Comparison of ENCODE assay signal across 15 cellular contexts in the genomic region with DNA sequence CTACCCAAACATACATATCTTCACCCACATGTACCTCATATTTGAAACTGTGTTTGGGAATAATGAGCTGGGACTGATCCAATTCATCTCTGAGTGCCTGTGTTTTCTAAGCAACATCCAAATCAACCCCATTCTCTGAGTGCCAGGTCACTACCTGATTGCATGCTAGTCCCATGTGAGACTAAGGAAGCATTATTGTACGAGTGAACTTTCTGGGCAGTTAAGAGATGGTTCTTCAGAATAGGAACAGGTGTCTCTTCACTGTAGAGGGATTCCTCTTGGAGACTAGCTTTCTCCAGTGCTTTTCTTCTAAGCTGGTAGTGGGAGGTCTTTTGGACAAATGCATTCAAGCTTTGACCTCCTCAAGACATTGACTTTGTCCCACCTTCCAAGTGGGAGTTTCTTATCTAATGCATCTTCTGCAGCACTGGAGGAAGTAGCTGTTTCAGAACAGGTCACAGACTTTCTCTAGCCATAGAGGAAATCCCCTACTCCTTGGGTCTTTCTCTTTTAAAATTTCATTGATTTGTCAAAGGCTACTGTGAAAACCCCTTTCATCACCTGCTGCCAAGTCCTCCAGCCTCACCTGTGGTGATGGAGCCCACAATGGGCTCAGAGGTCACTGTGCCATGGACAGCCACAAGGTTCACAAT.
DNase-seq lines count a peak whose midpoint lies in the region; ATAC-seq and FAIRE-seq lines count a peak whose summit lies in the region.
"Had no signal": no experiment of that assay in that cellular context is flagged by ENCODE, and none has a peak within 500 bp of the region (broad histone marks: within the 10 kb centered on the region; RNA-seq: fewer than 3 reads in every experiment).

No MANE protein-coding gene starts in this region.

- H3K27ac ChIP-seq in small intestine (ENCODE audit: low read depth in 1 of 2, low read length in 1 of 2), result no peak overlapping the region
- H3K27ac ChIP-seq: neural progenitor cell, RWPE1 had no signal

- H3K4me1 ChIP-seq in small intestine (ENCODE audit: control insufficient read depth in 2 of 2, insufficient read depth in 1 of 2, low read depth in 1 of 2, low read length in 1 of 2), result no peaks in the 10 kb centered on the region
- H3K4me1 ChIP-seq: neural progenitor cell had no signal

- intact Hi-C loops in left ventricle myocardium superior (cut with micrococcal nuclease), result no loop called here

- H3K9me3 ChIP-seq in small intestine (ENCODE audit: control insufficient read depth, low read depth), result no peaks in the 10 kb centered on the region
- H3K9me3 ChIP-seq: Caco-2 had no signal

- peaks cover 0 to 3% of the 10 kb centered on the region in 2 donors for H3K27me3 ChIP-seq in small intestine (ENCODE audit: control insufficient read depth in 2 of 2, insufficient read depth in 2 of 2, low read length in 2 of 2)
- H3K27me3 ChIP-seq: neural progenitor cell had no signal

- WGBS in small intestine, 3 donors, result 78 to 95% (median 85%) methylated on average over 1 of the region's 1 CpG

- no peaks in the 10 kb centered on the region for H3K36me3 ChIP-seq in small intestine (ENCODE audit: control insufficient read depth in 2 of 2, insufficient read depth in 2 of 2, low read length in 2 of 2)
- H3K36me3 ChIP-seq: neural progenitor cell had no signal

- ATAC-seq in GM21825 (IDR thresholded peaks at IDR 0.05; ENCODE audit: unreplicated experiment), result peak; percentile 86
- ATAC-seq in HG03159 (IDR thresholded peaks at IDR 0.05; ENCODE audit: unreplicated experiment), result peak; percentile 80
- ATAC-seq in left ventricle myocardium superior, result no peak
- ATAC-seq: left colon had no signal

- peak; percentile 29 for DNase-seq in GM19238 (ENCODE audit: insufficient read length, low spot score)
- no peak for DNase-seq in left ventricle myocardium superior
- no peak for DNase-seq in NCI-H2107 treated with DMSO at 0.1 percent for 48 hours (lab: John Stamatoyannopoulos, UW; ENCODE audit: unreplicated experiment)
- DNase-seq in hippocampal formation (lab: John Stamatoyannopoulos, UW), result no peak
- no peak for DNase-seq in small intestine
- DNase-seq: anterior cingulate cortex; Caco-2; left colon; NCI-H446; stimulated activated CD8-positive, alpha-beta memory T cell treated with anti-CD3 and anti-CD28 coated beads, Interleukin-4, amount 100 ng/mL, for 48 hours had no signal

- FAIRE-seq in small intestine (lab: Jason Lieb, UNC), result no peak
- FAIRE-seq: TTC549 had no signal

- no peak overlapping the region for H3K4me3 ChIP-seq in small intestine (ENCODE audit: low read depth in 1 of 2, low read length in 2 of 2)
- H3K4me3 ChIP-seq: neural progenitor cell had no signal
